Comparison of ENCODE assay signal across 16 cellular contexts in genomic region chr7:85068796-85069195, GRCh38.
A peak's percentile ranks its signal among the peaks of the same experiment; 100 is the strongest.
DNase-seq lines count a peak whose midpoint lies in the region; ATAC-seq and TF ChIP-seq lines count a peak whose summit lies in the region.
"Had no signal": no experiment of that assay in that cellular context is flagged by ENCODE, and none has a peak within 500 bp of the region (broad histone marks: within the 10 kb centered on the region; RNA-seq: fewer than 3 reads in every experiment).

No MANE protein-coding gene starts in this region.

- BruUV-seq in MCF 10A (replicated peaks; lab: Mats Ljungman, UMichigan) = no TSS peak

- no peaks in the 10 kb centered on the region for H3K4me1 Mint-ChIP-seq in MCF 10A (ENCODE audit: insufficient read depth, unreplicated experiment)

- POLR2A ChIA-PET in MCF 10A (lab: Yijun Ruan, JAX) = no interaction called here

- intact Hi-C loops in MCF 10A (cut with micrococcal nuclease) (no loop called here), breast epithelium (cut with DNase I; ENCODE audit: low total_unique reads) (no loop called here)

- ATAC-seq in SK-N-SH treated with all-trans-retinoic acid at 6 μM for 48 hours = peak; percentile 68
- no peak for ATAC-seq in GM19395 (IDR thresholded peaks at IDR 0.05; ENCODE audit: unreplicated experiment)
- ATAC-seq in HG03521 (IDR thresholded peaks at IDR 0.05; ENCODE audit: unreplicated experiment) = no peak

- DNase-seq in MCF 10A (ENCODE audit: unreplicated experiment) = peak; percentile 30
- no peak for DNase-seq in breast epithelium (ENCODE audit: low spot score in 2 of 2)
- DNase-seq in fibroblast of villous mesenchyme (ENCODE audit: low read depth) = peak; percentile 45
- DNase-seq in stromal cell of bone marrow (ENCODE audit: low read depth) = peak; percentile 89
- DNase-seq in amygdala (lab: John Stamatoyannopoulos, UW) = no peak
- DNase-seq: activated CD4-positive, alpha-beta memory T cell treated with anti-CD3 and anti-CD28 coated beads for 36 hours; activated naive CD4-positive, alpha-beta T cell; cortex of kidney; NCI-H1436; retina; T-helper 2 cell; tibial artery had no signal

- TF ChIP-seq POLR2A in breast epithelium (IDR thresholded peaks at IDR 0.05) = no peak

- H3K36me3 Mint-ChIP-seq in MCF 10A (ENCODE audit: insufficient read depth, unreplicated experiment) = no peaks in the 10 kb centered on the region
- H3K36me3 Mint-ChIP-seq: activated CD4-positive, alpha-beta memory T cell treated with anti-CD3 and anti-CD28 coated beads for 36 hours had no signal

- CTCF ChIA-PET in MCF 10A (lab: Yijun Ruan, JAX) = no interaction called here

- no peaks in the 10 kb centered on the region for H3K9me3 Mint-ChIP-seq in MCF 10A (ENCODE audit: unreplicated experiment)
- H3K9me3 Mint-ChIP-seq: activated CD4-positive, alpha-beta memory T cell treated with anti-CD3 and anti-CD28 coated beads for 36 hours had no signal

- no peak overlapping the region for H3K4me3 Mint-ChIP-seq in MCF 10A (ENCODE audit: unreplicated experiment)
- H3K4me3 Mint-ChIP-seq: activated CD4-positive, alpha-beta memory T cell treated with anti-CD3 and anti-CD28 coated beads for 36 hours had no signal

- TF ChIP-seq CTCF in MCF 10A (IDR thresholded peaks at IDR 0.05; ENCODE audit: unreplicated experiment) (no peak), breast epithelium (IDR thresholded peaks at IDR 0.05) (no peak), fibroblast of villous mesenchyme (IDR thresholded peaks at IDR 0.05; ENCODE audit: insufficient read depth, low read depth, low read length) (no peak)

- no peak overlapping the region for H3K27ac Mint-ChIP-seq in MCF 10A (ENCODE audit: low read depth, unreplicated experiment)
- H3K27ac Mint-ChIP-seq: activated CD4-positive, alpha-beta memory T cell treated with anti-CD3 and anti-CD28 coated beads for 36 hours had no signal

- no peaks in the 10 kb centered on the region for H3K36me3 ChIP-seq in breast epithelium
- H3K36me3 ChIP-seq: tibial artery had no signal

- no peaks in the 10 kb centered on the region for H3K4me1 ChIP-seq in breast epithelium

- no peak overlapping the region for H3K27ac ChIP-seq in breast epithelium
- H3K27ac ChIP-seq: hepatocyte, tibial artery had no signal

- H3K4me3 ChIP-seq in breast epithelium (no peak overlapping the region), fibroblast of villous mesenchyme (ENCODE audit: low read depth, low read length) (no peak overlapping the region)
- H3K4me3 ChIP-seq: hepatocyte, tibial artery had no signal

- H3K27me3 ChIP-seq in breast epithelium = no peaks in the 10 kb centered on the region
- H3K27me3 ChIP-seq: hepatocyte, tibial artery had no signal

- H3K27me3 Mint-ChIP-seq in MCF 10A (ENCODE audit: insufficient read depth, unreplicated experiment) = peaks cover 29% of the 10 kb centered on the region
- H3K27me3 Mint-ChIP-seq: activated CD4-positive, alpha-beta memory T cell treated with anti-CD3 and anti-CD28 coated beads for 36 hours had no signal

- H3K9me3 ChIP-seq in breast epithelium = no peaks in the 10 kb centered on the region
- H3K9me3 ChIP-seq: tibial artery had no signal

TF ChIP-seq in SK-N-SH treated with all-trans-retinoic acid at 6 μM for 48 hours, 23 proteins besides CTCF, POLR2A, EP300 and RAD21:
- TF ChIP-seq ZNF70 (CRISPR knock-in tag; IDR thresholded peaks at IDR 0.05) (no peak), ISL1 (CRISPR knock-in tag; IDR thresholded peaks at IDR 0.05) (peak; percentile 31; the same call in 1 of the 2 replicates), ZC3H10 (CRISPR knock-in tag; IDR thresholded peaks at IDR 0.05) (no peak)

Comparison
In these comparisons a context has a peak if more than half of its experiments do, and no peak if none do; other contexts are left out.
1. DNase-seq: peak in MCF 10A (single experiment), fibroblast of villous mesenchyme (single experiment) and stromal cell of bone marrow (single experiment); none in breast epithelium (0 of 2) and amygdala (0 of 56).